ENCODE assay signal across 16 cellular contexts in the genomic region with DNA sequence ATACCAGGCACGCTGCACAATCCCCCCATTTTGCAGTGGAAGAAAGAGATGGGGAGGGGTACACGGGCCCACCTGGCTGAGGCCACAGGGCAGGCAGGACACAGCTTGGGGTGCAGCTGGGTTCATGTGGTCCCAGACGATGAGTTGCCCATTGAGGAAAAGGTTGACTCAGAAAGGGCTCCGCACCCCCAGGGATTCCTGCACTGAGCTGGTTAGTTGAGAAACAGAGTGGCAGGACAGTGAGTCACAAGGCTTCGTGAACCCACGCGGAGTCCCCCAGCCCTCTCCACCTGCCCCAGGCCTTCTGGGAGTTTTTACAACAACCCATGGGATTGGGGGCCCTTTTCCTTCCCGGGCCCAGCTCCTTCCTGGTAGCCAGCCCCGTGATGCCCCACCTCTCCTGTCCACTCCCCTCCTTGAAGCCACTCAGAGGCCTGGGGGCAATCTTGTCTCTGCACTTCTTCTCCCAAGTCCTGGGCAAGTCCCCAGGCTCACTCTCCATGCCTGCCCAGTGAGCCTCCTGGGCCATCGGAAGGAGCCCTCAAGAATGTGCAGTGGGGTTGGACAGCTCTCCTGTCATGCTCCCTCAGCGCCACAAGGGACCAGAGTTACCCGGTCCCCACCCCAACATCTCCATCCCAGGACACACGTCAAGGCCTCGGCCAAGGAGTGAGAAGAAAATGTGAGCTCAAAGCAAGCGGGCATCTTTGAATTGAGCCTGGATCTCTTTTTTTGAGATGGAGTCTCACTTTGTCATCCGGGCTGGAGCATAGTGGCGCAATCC.
DNase-seq lines count a peak whose midpoint lies in the region; ATAC-seq and TF ChIP-seq lines count a peak whose summit lies in the region.
"Had no signal": no experiment of that assay in that cellular context is flagged by ENCODE, and none has a peak within 500 bp of the region (broad histone marks: within the 10 kb centered on the region; RNA-seq: fewer than 3 reads in every experiment).

No MANE protein-coding gene starts in this region.

- TF ChIP-seq CTCF in GM23338 (conservative IDR thresholded peaks at IDR 0.05; ENCODE audit: low read depth in 2 of 2) (no peak), RWPE2 (IDR thresholded peaks at IDR 0.05; ENCODE audit: poor library complexity, severe bottlenecking) (no peak), epithelial cell of proximal tubule (conservative IDR thresholded peaks at IDR 0.05; ENCODE audit: low read depth, low read length) (peak; percentile 6), lower lobe of right lung (IDR thresholded peaks at IDR 0.05) (no peak)

- no peak overlapping the region for H3K4me3 ChIP-seq in GM23338
- no peak overlapping the region for H3K4me3 ChIP-seq in RWPE2 (ENCODE audit: severe bottlenecking)
- no peak overlapping the region for H3K4me3 ChIP-seq in epithelial cell of proximal tubule (ENCODE audit: low read depth, low read length)
- no peak overlapping the region for H3K4me3 ChIP-seq in subcutaneous abdominal adipose tissue (ENCODE audit: low read depth in 1 of 5, low read length in 5 of 5)
- H3K4me3 ChIP-seq in lower lobe of right lung = no peak overlapping the region

- no peaks in the 10 kb centered on the region for H3K27me3 ChIP-seq in GM23338 (ENCODE audit: insufficient read depth)
- H3K27me3 ChIP-seq in RWPE2 (ENCODE audit: insufficient read depth, poor library complexity, severe bottlenecking) = no peaks in the 10 kb centered on the region
- H3K27me3 ChIP-seq in subcutaneous abdominal adipose tissue (ENCODE audit: control insufficient read depth in 5 of 5, insufficient read depth in 4 of 5, low read length in 5 of 5) = peaks cover 0 to 3% (median 0%) of the 10 kb centered on the region in 5 donors
- H3K27me3 ChIP-seq in lower lobe of right lung (ENCODE audit: low read depth) = no peaks in the 10 kb centered on the region

- no peak overlapping the region for H3K27ac Mint-ChIP-seq in GM23338
- H3K27ac Mint-ChIP-seq: activated T-cell treated with anti-CD3 and anti-CD28 coated beads, Interleukin-2, amount 50 U/mL, for 72 hours had no signal

- no peaks in the 10 kb centered on the region; the same call in 1 of the 3 replicates for H3K9me3 Mint-ChIP-seq in GM23338
- H3K9me3 Mint-ChIP-seq: activated T-cell treated with anti-CD3 and anti-CD28 coated beads, Interleukin-2, amount 50 U/mL, for 72 hours had no signal

- no peaks in the 10 kb centered on the region for H3F3A ChIP-seq in GM23338 (replicated peaks; ENCODE audit: low read depth)

- H3K36me3 ChIP-seq in GM23338 (ENCODE audit: insufficient read depth) (no peaks in the 10 kb centered on the region), RWPE2 (ENCODE audit: low read depth) (no peaks in the 10 kb centered on the region), subcutaneous abdominal adipose tissue (ENCODE audit: control insufficient read depth in 5 of 5, insufficient read depth in 5 of 5, low read length in 5 of 5) (no peaks in the 10 kb centered on the region), lower lobe of right lung (no peaks in the 10 kb centered on the region)

- H3K4me1 ChIP-seq in GM23338 (ENCODE audit: insufficient read depth) (no peaks in the 10 kb centered on the region), RWPE2 (ENCODE audit: insufficient read depth, poor library complexity, severe bottlenecking) (peaks cover 31% of the 10 kb centered on the region), subcutaneous abdominal adipose tissue (ENCODE audit: control insufficient read depth in 5 of 5, insufficient read depth in 5 of 5, low read length in 5 of 5) (peaks cover 0 to 37% (median 22%) of the 10 kb centered on the region in 5 donors), lower lobe of right lung (no peaks in the 10 kb centered on the region)

- H3K9me3 ChIP-seq in RWPE2 (ENCODE audit: severe bottlenecking) (no peaks in the 10 kb centered on the region), subcutaneous abdominal adipose tissue (ENCODE audit: control insufficient read depth in 5 of 5, low read length in 5 of 5) (no peaks in the 10 kb centered on the region), lower lobe of right lung (no peaks in the 10 kb centered on the region)

- no peak overlapping the region for H3K4me2 ChIP-seq in GM23338

- H3K27ac ChIP-seq in GM23338 (ENCODE audit: low read depth) (no peak overlapping the region), RWPE2 (ENCODE audit: poor library complexity, severe bottlenecking) (peak overlapping the region; percentile 89), subcutaneous abdominal adipose tissue (ENCODE audit: low read depth, low read length) (peak overlapping the region; percentile 70), lower lobe of right lung (no peak overlapping the region)

- intact Hi-C loops in lower lobe of right lung (cut with DNase I) = no loop called here

- H3K79me2 ChIP-seq in GM23338 (replicated peaks; ENCODE audit: insufficient read depth) = no peaks in the 10 kb centered on the region

- no peak overlapping the region for H3K4me3 Mint-ChIP-seq in GM23338
- H3K4me3 Mint-ChIP-seq: activated T-cell treated with anti-CD3 and anti-CD28 coated beads, Interleukin-2, amount 50 U/mL, for 72 hours had no signal

- H3K4me1 Mint-ChIP-seq in GM23338 = peaks cover 3% of the 10 kb centered on the region; the same call in 1 of the 3 replicates

- no peak overlapping the region for H3K9ac ChIP-seq in subcutaneous abdominal adipose tissue (ENCODE audit: low read length in 5 of 5)

- H3K36me3 Mint-ChIP-seq in GM23338 (ENCODE audit: low read depth) = no peaks in the 10 kb centered on the region

- no peaks in the 10 kb centered on the region for H4K20me1 ChIP-seq in GM23338 (replicated peaks; ENCODE audit: insufficient read depth)

- H3K9me2 ChIP-seq in GM23338 (ENCODE audit: insufficient read depth) = no peaks in the 10 kb centered on the region; the same call in 1 of the 2 replicates

- ATAC-seq in GM23338 = peak; percentile 43; the same call in 2 of the 3 replicates
- peak; percentile 85 for ATAC-seq in RWPE2 (ENCODE audit: low read depth)
- ATAC-seq in GM18907 (IDR thresholded peaks at IDR 0.05; ENCODE audit: unreplicated experiment) = no peak
- no peak for ATAC-seq in lower lobe of right lung
- ATAC-seq: activated T-cell treated with anti-CD3 and anti-CD28 coated beads, Interleukin-2, amount 50 U/mL, for 72 hours; left lobe of liver had no signal

- H2AFZ ChIP-seq in GM23338 = no peak overlapping the region

- DNase-seq in GM23338 (ENCODE audit: low spot score) (no peak), RWPE2 (ENCODE audit: low spot score) (peak; percentile 86), epithelial cell of proximal tubule (ENCODE audit: low read depth) (no peak), lower lobe of right lung (no peak), NCI-H345 (lab: John Stamatoyannopoulos, UW) (no peak)
- DNase-seq: activated CD4-positive, alpha-beta T cell treated with anti-CD3 and anti-CD28 coated beads, Interleukin-2, amount 50 U/mL, for 48 hours; activated T-cell treated with anti-CD3 and anti-CD28 coated beads, Interleukin-2, amount 50 U/mL, for 72 hours; COR-L47; GDM1; hippocampal formation; NCI-H2107; SHP77 treated with DMSO at 0.1 percent for 48 hours; stimulated activated CD4-positive, alpha-beta T cell treated with anti-CD3 and anti-CD28 coated beads, Interleukin-15, amount 100 ng/mL, for 24 hours had no signal

- peaks cover 4% of the 10 kb centered on the region for H3K27me3 Mint-ChIP-seq in GM23338 (ENCODE audit: insufficient read depth, low read depth, poor library complexity)

TF ChIP-seq in GM23338, 12 proteins besides CTCF, POLR2A, EP300 and RAD21 (continues in another document):
- TF ChIP-seq ZNF114 (CRISPR knock-in tag; IDR thresholded peaks at IDR 0.05) = no peak
- no peak for TF ChIP-seq STAT1 (IDR thresholded peaks at IDR 0.05; ENCODE audit: unreplicated experiment)
- no peak for TF ChIP-seq ZNF331 (CRISPR knock-in tag; IDR thresholded peaks at IDR 0.05; ENCODE audit: low read depth)

Comparison
In these comparisons a context has a peak if more than half of its experiments do, and no peak if none do; other contexts are left out.
1. ATAC-seq: peak in GM23338 (single experiment) and RWPE2 (single experiment); none in GM18907 (single experiment) and lower lobe of right lung (0 of 2).
2. H3K27ac ChIP-seq: peak in RWPE2 (single experiment) and subcutaneous abdominal adipose tissue (single experiment); none in GM23338 (single experiment) and lower lobe of right lung (single experiment).